In the genomic region with DNA sequence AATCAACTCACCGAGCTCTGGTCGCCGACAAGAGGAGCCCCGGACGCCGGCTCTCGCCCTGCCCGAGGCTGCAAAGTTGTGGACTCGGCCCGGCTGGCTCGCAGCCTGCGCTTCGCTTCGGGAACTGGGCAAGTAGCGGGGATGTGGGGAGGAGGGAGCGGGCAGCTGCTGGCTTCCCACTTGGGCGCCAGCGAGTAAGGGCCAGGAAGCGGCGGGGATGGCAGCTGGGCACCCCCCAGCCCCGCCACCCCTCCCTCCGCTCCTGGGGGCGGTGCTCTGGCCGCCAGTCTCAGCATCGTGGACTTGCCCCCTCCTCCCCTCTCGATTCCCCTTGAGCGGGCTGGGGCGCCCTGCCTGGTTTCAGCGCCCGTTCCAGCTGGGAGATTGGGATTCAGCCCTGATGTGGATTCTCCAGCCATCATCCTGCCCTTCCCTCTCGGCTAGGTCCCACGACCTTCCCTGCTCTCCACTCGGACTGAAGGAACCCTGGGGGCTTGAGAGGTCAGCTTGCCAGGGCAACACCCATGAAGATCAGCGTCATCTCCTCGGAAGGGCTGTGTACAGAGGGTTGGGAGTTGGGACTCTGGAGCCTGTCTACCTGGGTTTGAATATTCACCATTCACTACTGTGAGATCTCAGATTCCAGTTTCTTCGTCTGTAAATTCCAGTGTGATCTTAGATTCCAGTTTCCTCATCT, we compare ENCODE assay signal across 8 cellular contexts. TPM values are rescaled to one million over a fixed set of nuclear protein-coding genes. Genes with fewer than 3 reads are reported as not detected.
DNase-seq lines count a peak whose midpoint lies in the region; ATAC-seq and TF ChIP-seq lines count a peak whose summit lies in the region.

A gene with protein sequence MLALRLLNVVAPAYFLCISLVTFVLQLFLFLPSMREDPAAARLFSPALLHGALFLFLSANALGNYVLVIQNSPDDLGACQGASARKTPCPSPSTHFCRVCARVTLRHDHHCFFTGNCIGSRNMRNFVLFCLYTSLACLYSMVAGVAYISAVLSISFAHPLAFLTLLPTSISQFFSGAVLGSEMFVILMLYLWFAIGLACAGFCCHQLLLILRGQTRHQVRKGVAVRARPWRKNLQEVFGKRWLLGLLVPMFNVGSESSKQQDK (minus strand): TSS at position 200 of the 697 bp plus-strand sequence. CDS start 2,053 bp downstream, outside the sequence.

- no peak for ATAC-seq in GM21367 (IDR thresholded peaks at IDR 0.05; ENCODE audit: unreplicated experiment)
- ATAC-seq in HG03095 (IDR thresholded peaks at IDR 0.05; ENCODE audit: unreplicated experiment) = no peak
- no peak for ATAC-seq in HG02973 (IDR thresholded peaks at IDR 0.05; ENCODE audit: unreplicated experiment)

- no peak for TF ChIP-seq CTCF in fibroblast of villous mesenchyme (IDR thresholded peaks at IDR 0.05; ENCODE audit: insufficient read depth, low read depth, low read length)
- no peak for TF ChIP-seq CTCF in prostate gland (IDR thresholded peaks at IDR 0.05)

- H3K9me3 ChIP-seq in prostate gland = no peaks in the 10 kb centered on the region

- H3K27ac ChIP-seq in prostate gland = no peak within 1 kb of the TSS

- WGBS in prostate gland = 3% methylated on average over 31 of the region's 36 CpGs

- DNase-seq in G401 (ENCODE audit: low spot score) (peak; percentile 57), NCI-H69 (lab: John Stamatoyannopoulos, UW) (peak; percentile 90), fibroblast of villous mesenchyme (ENCODE audit: low read depth) (no peak), prostate gland (ENCODE audit: low spot score) (no peak), OCI-M1 (lab: John Stamatoyannopoulos, UW) (no peak)

- intact Hi-C loops in prostate gland (cut with DNase I) = no loop called here

- no peak for TF ChIP-seq POLR2A in prostate gland (IDR thresholded peaks at IDR 0.05)

- H3K36me3 ChIP-seq in prostate gland = no peaks in the 10 kb centered on the region

- in situ Hi-C loops in G401 (cut with HindIII; ENCODE audit: low sequenced_read_pairs) = no loop called here

- H3K27me3 ChIP-seq in prostate gland (replicated peaks; ENCODE audit: insufficient read depth) = peaks cover 22% of the 10 kb centered on the region

- H3K4me3 ChIP-seq in fibroblast of villous mesenchyme (ENCODE audit: low read depth, low read length) = peak within 1 kb of the TSS; percentile 29
- peak within 1 kb of the TSS; percentile 20 to 30 for H3K4me3 ChIP-seq in prostate gland

- peaks cover 7% of the 10 kb centered on the region for H3K4me1 ChIP-seq in prostate gland (replicated peaks)

RNA-seq across cellular contexts. Expression of the gene that starts here (rescaled TPM):
- 0.25 TPM in 1 of 2 replicates, not detected in the other for total RNA-seq in G401 (2014; rRNA removed; shearing (Covaris generic))
- total RNA-seq in fibroblast of villous mesenchyme = not detected in 2 replicates
- total RNA-seq in prostate gland = under 1 TPM in 1 of 2 donors, not detected in 1; 0.11 TPM

Comparison
In these comparisons a context has a peak if more than half of its experiments do, and no peak if none do; other contexts are left out.
1. Peak in DNase-seq in G401; RNA of the gene not detected or under 1 TPM.